Comparison of ENCODE assay signal across 12 cellular contexts in the genomic region with DNA sequence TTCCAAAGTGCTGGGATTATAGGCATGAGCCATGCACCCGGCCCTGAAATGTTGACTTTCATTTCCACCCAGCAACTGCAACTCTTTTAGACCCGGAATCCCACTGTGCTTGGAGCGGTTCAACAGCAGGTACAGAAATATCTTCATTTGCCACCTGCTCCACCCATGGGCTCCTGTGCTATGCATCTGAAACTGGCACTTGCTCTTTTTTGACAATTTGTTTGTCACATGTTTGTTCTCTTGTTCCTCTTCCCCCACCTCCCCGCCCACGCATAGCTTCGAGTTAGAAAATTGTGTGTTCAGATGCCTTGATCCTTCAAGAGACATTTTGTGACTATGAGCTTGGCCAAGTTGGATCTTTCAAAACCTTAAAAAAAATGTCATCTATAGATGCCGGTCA. TPM values are rescaled to one million over a fixed set of nuclear protein-coding genes. Genes with fewer than 3 reads are reported as not detected.
DNase-seq lines count a peak whose midpoint lies in the region; ATAC-seq and TF ChIP-seq lines count a peak whose summit lies in the region.
"Had no signal": no experiment of that assay in that cellular context is flagged by ENCODE, and none has a peak within 500 bp of the region (broad histone marks: within the 10 kb centered on the region; RNA-seq: fewer than 3 reads in every experiment).

No MANE protein-coding gene starts in this region.

- no peak overlapping the region for H3K4me3 ChIP-seq in gastrocnemius medialis
- H3K4me3 ChIP-seq: upper lobe of left lung had no signal

- no peaks in the 10 kb centered on the region for H3K27me3 ChIP-seq in gastrocnemius medialis

- H3K27ac Mint-ChIP-seq in activated T-helper 2 cell treated with anti-CD3 and anti-CD28 coated beads, Interferon-gamma antibody, Interleukin-2, Interleukin-4, amounts not matched to agents 10 μg/mL and 5 μg/mL and 100 μg/mL, durations not matched to agents 14 hours and 24 hours and 36 hours = peak overlapping the region; percentile 28
- H3K27ac Mint-ChIP-seq: H9 had no signal

- DNase-seq in activated CD8-positive, alpha-beta memory T cell treated with anti-CD3 and anti-CD28 coated beads, Interleukin-2, amount 50 U/mL, for 4 hours = peak; percentile 39
- DNase-seq in activated CD8-positive, alpha-beta memory T cell treated with anti-CD3 and anti-CD28 coated beads, Interleukin-2, amount 50 U/mL, for 48 hours = no peak
- peak; percentile 97 for DNase-seq in MV-4-11 (lab: John Stamatoyannopoulos, UW)
- DNase-seq in activated T-helper 2 cell treated with anti-CD3 and anti-CD28 coated beads, Interferon-gamma antibody, Interleukin-2, Interleukin-4, amounts not matched to agents 10 μg/mL and 5 μg/mL and 100 μg/mL, durations not matched to agents 14 hours and 24 hours and 36 hours (ENCODE audit: low spot score) = no peak
- peak; percentile 15 for DNase-seq in stimulated activated CD8-positive, alpha-beta memory T cell treated with anti-CD3 and anti-CD28 coated beads, Interleukin-12 subunit alpha, Interleukin-12 subunit beta, amount 100 ng/mL, for 4 hours (ENCODE audit: low read depth)
- DNase-seq in gastrocnemius medialis = no peak
- no peak for DNase-seq in COLO668 (lab: John Stamatoyannopoulos, UW; ENCODE audit: unreplicated experiment)
- DNase-seq: NCI-H748 treated with DMSO at 0.1 percent for 48 hours had no signal

- peaks cover 19 to 23% of the 10 kb centered on the region in 2 donors for H3K4me1 ChIP-seq in gastrocnemius medialis

- H3K36me3 ChIP-seq in gastrocnemius medialis = no peaks in the 10 kb centered on the region
- H3K36me3 ChIP-seq: upper lobe of left lung had no signal

- no peak for TF ChIP-seq POLR2A in gastrocnemius medialis (IDR thresholded peaks at IDR 0.05)

- intact Hi-C loops in activated T-helper 2 cell treated with anti-CD3 and anti-CD28 coated beads, Interferon-gamma antibody, Interleukin-2, Interleukin-4, amounts not matched to agents 10 μg/mL and 5 μg/mL and 100 μg/mL, durations not matched to agents 14 hours and 24 hours and 36 hours (cut with micrococcal nuclease) = no loop called here
- intact Hi-C loops in gastrocnemius medialis (cut with DNase I; ENCODE audit: low total_unique reads) = no loop called here

- H3K27me3 Mint-ChIP-seq in activated T-helper 2 cell treated with anti-CD3 and anti-CD28 coated beads, Interferon-gamma antibody, Interleukin-2, Interleukin-4, amounts not matched to agents 10 μg/mL and 5 μg/mL and 100 μg/mL, durations not matched to agents 14 hours and 24 hours and 36 hours (ENCODE audit: low read depth) = no peaks in the 10 kb centered on the region

- H3K4me1 Mint-ChIP-seq in activated T-helper 2 cell treated with anti-CD3 and anti-CD28 coated beads, Interferon-gamma antibody, Interleukin-2, Interleukin-4, amounts not matched to agents 10 μg/mL and 5 μg/mL and 100 μg/mL, durations not matched to agents 14 hours and 24 hours and 36 hours (ENCODE audit: low read depth) = peaks cover 48% of the 10 kb centered on the region

- H3K4me3 Mint-ChIP-seq in activated T-helper 2 cell treated with anti-CD3 and anti-CD28 coated beads, Interferon-gamma antibody, Interleukin-2, Interleukin-4, amounts not matched to agents 10 μg/mL and 5 μg/mL and 100 μg/mL, durations not matched to agents 14 hours and 24 hours and 36 hours (ENCODE audit: low read depth) = peak overlapping the region; percentile 22

- peaks cover 8% of the 10 kb centered on the region for H3K36me3 Mint-ChIP-seq in activated T-helper 2 cell treated with anti-CD3 and anti-CD28 coated beads, Interferon-gamma antibody, Interleukin-2, Interleukin-4, amounts not matched to agents 10 μg/mL and 5 μg/mL and 100 μg/mL, durations not matched to agents 14 hours and 24 hours and 36 hours (ENCODE audit: low read depth)

- peak overlapping the region in 2 of 4 donors; percentile 45 to 64 for H3K27ac ChIP-seq in gastrocnemius medialis

- no peaks in the 10 kb centered on the region for H3K9me3 Mint-ChIP-seq in activated T-helper 2 cell treated with anti-CD3 and anti-CD28 coated beads, Interferon-gamma antibody, Interleukin-2, Interleukin-4, amounts not matched to agents 10 μg/mL and 5 μg/mL and 100 μg/mL, durations not matched to agents 14 hours and 24 hours and 36 hours

- no peak for ATAC-seq in GM21737 (IDR thresholded peaks at IDR 0.05; ENCODE audit: unreplicated experiment)
- ATAC-seq in gastrocnemius medialis = no peak

- H3K9me3 ChIP-seq in gastrocnemius medialis = no peaks in the 10 kb centered on the region
- H3K9me3 ChIP-seq: upper lobe of left lung had no signal

- in situ Hi-C loops in gastrocnemius medialis (cut with MboI; ENCODE audit: low sequenced_read_pairs in 4 of 4) = no loop called here

- no peak for TF ChIP-seq CTCF in gastrocnemius medialis (IDR thresholded peaks at IDR 0.05 in 4 of 5, conservative IDR thresholded peaks at IDR 0.05 in 1 of 5)

RNA-seq across cellular contexts. Expression of gene IFNLR1, which starts 2.4 kb away (rescaled TPM):
- total RNA-seq in activated T-helper 2 cell treated with anti-CD3 and anti-CD28 coated beads, Interferon-gamma antibody, Interleukin-2, Interleukin-4, amounts not matched to agents 10 μg/mL and 5 μg/mL and 100 μg/mL, durations not matched to agents 14 hours and 24 hours and 36 hours = 5.8 and 6.5 TPM in 2 replicates
- 1 to 10 TPM; 2.0 to 7.4 (median 5.0) TPM for total RNA-seq in gastrocnemius medialis

RNA-seq across cellular contexts. Expression of gene IL22RA1, which starts 46.6 kb away (rescaled TPM):
- not detected in 2 replicates for total RNA-seq in activated T-helper 2 cell treated with anti-CD3 and anti-CD28 coated beads, Interferon-gamma antibody, Interleukin-2, Interleukin-4, amounts not matched to agents 10 μg/mL and 5 μg/mL and 100 μg/mL, durations not matched to agents 14 hours and 24 hours and 36 hours
- under 1 TPM in 1 of 4 donors, not detected in 3; 0.36 TPM for total RNA-seq in gastrocnemius medialis
- total RNA-seq: chondrocyte had no signal

Comparison
In these comparisons a context has a peak if more than half of its experiments do, and no peak if none do; other contexts are left out.
1. DNase-seq: peak in activated CD8-positive, alpha-beta memory T cell treated with anti-CD3 and anti-CD28 coated beads, Interleukin-2, amount 50 U/mL, for 4 hours (single experiment), MV-4-11 (single experiment) and stimulated activated CD8-positive, alpha-beta memory T cell treated with anti-CD3 and anti-CD28 coated beads, Interleukin-12 subunit alpha, Interleukin-12 subunit beta, amount 100 ng/mL, for 4 hours (single experiment); none in activated CD8-positive, alpha-beta memory T cell treated with anti-CD3 and anti-CD28 coated beads, Interleukin-2, amount 50 U/mL, for 48 hours (single experiment), activated T-helper 2 cell treated with anti-CD3 and anti-CD28 coated beads, Interferon-gamma antibody, Interleukin-2, Interleukin-4, amounts not matched to agents 10 μg/mL and 5 μg/mL and 100 μg/mL, durations not matched to agents 14 hours and 24 hours and 36 hours (single experiment), gastrocnemius medialis (0 of 2) and COLO668 (single experiment).